In the genomic region with DNA sequence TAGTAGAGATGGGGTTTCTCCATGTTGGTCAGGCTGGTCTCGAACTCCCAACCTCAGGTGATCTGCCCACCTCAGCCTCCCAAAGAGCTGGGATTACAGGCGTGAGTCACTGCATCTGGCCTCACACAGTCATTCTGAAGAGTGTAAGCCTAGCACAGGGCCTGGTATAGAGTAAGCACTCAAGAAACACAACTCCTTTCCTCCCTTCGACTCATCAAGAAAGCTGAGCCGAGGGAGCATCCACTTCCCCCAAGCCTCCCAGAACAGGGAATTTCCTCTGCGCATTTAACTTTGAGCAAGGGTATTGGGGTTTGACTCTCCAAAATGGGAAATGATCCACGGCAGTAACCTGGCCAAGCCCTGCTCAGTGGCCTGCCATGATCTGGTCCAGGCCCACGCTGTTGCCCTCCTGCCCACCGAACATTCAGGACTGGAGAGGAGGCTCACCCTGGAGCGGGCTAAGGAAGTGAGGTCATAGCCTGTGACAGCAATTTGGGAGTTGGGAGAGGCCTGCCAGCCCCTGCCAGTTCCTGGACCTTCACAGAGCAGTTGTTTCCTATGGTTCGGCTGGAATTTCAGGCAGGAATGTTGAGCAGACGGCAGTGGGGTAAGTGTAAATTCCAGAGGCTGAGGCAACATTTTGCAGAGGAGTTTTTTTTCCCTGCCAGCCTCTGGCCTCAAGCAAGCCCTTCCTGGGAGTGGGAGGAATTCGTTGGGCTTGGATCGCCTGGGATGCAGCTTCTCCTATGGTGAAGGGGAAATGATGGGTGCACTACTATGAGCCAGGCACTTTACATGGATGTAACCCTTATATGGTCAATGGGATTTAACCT, we compare ENCODE assay signal across 11 cellular contexts. TPM values are rescaled to one million over a fixed set of nuclear protein-coding genes. Genes with fewer than 3 reads are reported as not detected.
DNase-seq lines count a peak whose midpoint lies in the region; ATAC-seq and TF ChIP-seq lines count a peak whose summit lies in the region.
"Had no signal": no experiment of that assay in that cellular context is flagged by ENCODE, and none has a peak within 500 bp of the region (broad histone marks: within the 10 kb centered on the region; RNA-seq: fewer than 3 reads in every experiment).

No MANE protein-coding gene starts in this region.

- peak overlapping the region; percentile 22 for H3K27ac ChIP-seq in rectal smooth muscle tissue (ENCODE audit: low read depth, low read length)
- H3K27ac ChIP-seq in Karpas-422 (ENCODE audit: low read length), result no peak overlapping the region

- no peak overlapping the region for H3K9ac ChIP-seq in rectal smooth muscle tissue (ENCODE audit: low read length)
- H3K9ac ChIP-seq in Karpas-422 (ENCODE audit: low read length), result no peak overlapping the region

- H3K4me1 ChIP-seq in rectal smooth muscle tissue (ENCODE audit: control insufficient read depth, insufficient read depth, low read length) (peaks cover 8% of the 10 kb centered on the region), Karpas-422 (ENCODE audit: low read length) (peaks cover 23% of the 10 kb centered on the region; the same call in 1 of the 2 replicates)

- peak; percentile 68 for ATAC-seq in SK-N-SH treated with all-trans-retinoic acid at 6 μM for 48 hours
- ATAC-seq: K562 had no signal

- H4K20me1 ChIP-seq in Karpas-422 (ENCODE audit: insufficient read depth, low read depth, low read length), result no peaks in the 10 kb centered on the region

- H3K79me2 ChIP-seq in Karpas-422 (ENCODE audit: low read length), result no peaks in the 10 kb centered on the region

- H2AFZ ChIP-seq in Karpas-422 (ENCODE audit: low read length), result no peak overlapping the region

- H3K27me3 ChIP-seq in rectal smooth muscle tissue (ENCODE audit: control insufficient read depth, insufficient read depth, low read length), result no peaks in the 10 kb centered on the region
- no peaks in the 10 kb centered on the region for H3K27me3 ChIP-seq in Karpas-422 (ENCODE audit: low read length)

- H3K9me2 ChIP-seq in Karpas-422 (replicated peaks; ENCODE audit: insufficient read depth, low read length), result no peaks in the 10 kb centered on the region

- TF ChIP-seq CTCF in fibroblast of mammary gland (conservative IDR thresholded peaks at IDR 0.05; ENCODE audit: control insufficient read depth, insufficient read depth, low read depth, low read length), result no peak

- no peaks in the 10 kb centered on the region for H3K9me3 ChIP-seq in Karpas-422 (ENCODE audit: low read length)

- no peak overlapping the region for H3K4me3 ChIP-seq in fibroblast of mammary gland (ENCODE audit: control insufficient read depth, low read depth, low read length)
- no peak overlapping the region for H3K4me3 ChIP-seq in rectal smooth muscle tissue (ENCODE audit: low read length)
- no peak overlapping the region for H3K4me3 ChIP-seq in Karpas-422 (ENCODE audit: low read length)
- H3K4me3 ChIP-seq: K562 had no signal

- DNase-seq in GM03348 (ENCODE audit: low spot score) (peak; percentile 83), fibroblast of mammary gland (ENCODE audit: low read depth) (peak; percentile 84), HuH-7 (ENCODE audit: low spot score) (no peak), COR-L47 (lab: John Stamatoyannopoulos, UW) (no peak), Karpas-422 (no peak), NCI-H2196 treated with DMSO at 0.1 percent for 48 hours (lab: John Stamatoyannopoulos, UW; ENCODE audit: unreplicated experiment) (no peak)
- DNase-seq: DMS79, RPMI8226 had no signal

- H3K36me3 ChIP-seq in rectal smooth muscle tissue (ENCODE audit: control insufficient read depth, insufficient read depth, low read length), result no peaks in the 10 kb centered on the region
- H3K36me3 ChIP-seq in Karpas-422 (ENCODE audit: insufficient read depth, low read length), result no peaks in the 10 kb centered on the region

- H3K4me2 ChIP-seq in Karpas-422 (ENCODE audit: low read depth, low read length, poor library complexity, severe bottlenecking), result no peak overlapping the region

TF ChIP-seq in SK-N-SH treated with all-trans-retinoic acid at 6 μM for 48 hours, 23 proteins besides CTCF, POLR2A, EP300 and RAD21 (continues in another document):
- peak; percentile 42; the same call in 1 of the 2 replicates for TF ChIP-seq ESRRG (CRISPR knock-in tag; IDR thresholded peaks at IDR 0.05)
- peak; percentile 50; the same call in 1 of the 2 replicates for TF ChIP-seq ISL1 (CRISPR knock-in tag; IDR thresholded peaks at IDR 0.05)
- TF ChIP-seq, protein P1, sequence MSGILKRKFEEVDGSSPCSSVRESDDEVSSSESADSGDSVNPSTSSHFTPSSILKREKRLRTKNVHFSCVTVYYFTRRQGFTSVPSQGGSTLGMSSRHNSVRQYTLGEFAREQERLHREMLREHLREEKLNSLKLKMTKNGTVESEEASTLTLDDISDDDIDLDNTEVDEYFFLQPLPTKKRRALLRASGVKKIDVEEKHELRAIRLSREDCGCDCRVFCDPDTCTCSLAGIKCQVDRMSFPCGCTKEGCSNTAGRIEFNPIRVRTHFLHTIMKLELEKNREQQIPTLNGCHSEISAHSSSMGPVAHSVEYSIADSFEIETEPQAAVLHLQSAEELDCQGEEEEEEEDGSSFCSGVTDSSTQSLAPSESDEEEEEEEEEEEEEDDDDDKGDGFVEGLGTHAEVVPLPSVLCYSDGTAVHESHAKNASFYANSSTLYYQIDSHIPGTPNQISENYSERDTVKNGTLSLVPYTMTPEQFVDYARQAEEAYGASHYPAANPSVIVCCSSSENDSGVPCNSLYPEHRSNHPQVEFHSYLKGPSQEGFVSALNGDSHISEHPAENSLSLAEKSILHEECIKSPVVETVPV (CRISPR knock-in tag; IDR thresholded peaks at IDR 0.05), result no peak
- TF ChIP-seq ZNF8 (CRISPR knock-in tag; IDR thresholded peaks at IDR 0.05), result no peak
- TF ChIP-seq, protein P2, sequence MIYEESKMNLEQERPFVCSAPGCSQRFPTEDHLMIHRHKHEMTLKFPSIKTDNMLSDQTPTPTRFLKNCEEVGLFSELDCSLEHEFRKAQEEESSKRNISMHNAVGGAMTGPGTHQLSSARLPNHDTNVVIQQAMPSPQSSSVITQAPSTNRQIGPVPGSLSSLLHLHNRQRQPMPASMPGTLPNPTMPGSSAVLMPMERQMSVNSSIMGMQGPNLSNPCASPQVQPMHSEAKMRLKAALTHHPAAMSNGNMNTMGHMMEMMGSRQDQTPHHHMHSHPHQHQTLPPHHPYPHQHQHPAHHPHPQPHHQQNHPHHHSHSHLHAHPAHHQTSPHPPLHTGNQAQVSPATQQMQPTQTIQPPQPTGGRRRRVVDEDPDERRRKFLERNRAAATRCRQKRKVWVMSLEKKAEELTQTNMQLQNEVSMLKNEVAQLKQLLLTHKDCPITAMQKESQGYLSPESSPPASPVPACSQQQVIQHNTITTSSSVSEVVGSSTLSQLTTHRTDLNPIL (CRISPR knock-in tag; IDR thresholded peaks at IDR 0.05; ENCODE audit: low read depth), result peak; percentile 35; the same call in 1 of the 2 replicates
- TF ChIP-seq GLIS3 (CRISPR knock-in tag; IDR thresholded peaks at IDR 0.05), result no peak
- no peak for TF ChIP-seq ZNF70 (CRISPR knock-in tag; IDR thresholded peaks at IDR 0.05)
- TF ChIP-seq PPARA (CRISPR knock-in tag; IDR thresholded peaks at IDR 0.05; ENCODE audit: borderline replicate concordance), result no peak
- TF ChIP-seq, protein P3, sequence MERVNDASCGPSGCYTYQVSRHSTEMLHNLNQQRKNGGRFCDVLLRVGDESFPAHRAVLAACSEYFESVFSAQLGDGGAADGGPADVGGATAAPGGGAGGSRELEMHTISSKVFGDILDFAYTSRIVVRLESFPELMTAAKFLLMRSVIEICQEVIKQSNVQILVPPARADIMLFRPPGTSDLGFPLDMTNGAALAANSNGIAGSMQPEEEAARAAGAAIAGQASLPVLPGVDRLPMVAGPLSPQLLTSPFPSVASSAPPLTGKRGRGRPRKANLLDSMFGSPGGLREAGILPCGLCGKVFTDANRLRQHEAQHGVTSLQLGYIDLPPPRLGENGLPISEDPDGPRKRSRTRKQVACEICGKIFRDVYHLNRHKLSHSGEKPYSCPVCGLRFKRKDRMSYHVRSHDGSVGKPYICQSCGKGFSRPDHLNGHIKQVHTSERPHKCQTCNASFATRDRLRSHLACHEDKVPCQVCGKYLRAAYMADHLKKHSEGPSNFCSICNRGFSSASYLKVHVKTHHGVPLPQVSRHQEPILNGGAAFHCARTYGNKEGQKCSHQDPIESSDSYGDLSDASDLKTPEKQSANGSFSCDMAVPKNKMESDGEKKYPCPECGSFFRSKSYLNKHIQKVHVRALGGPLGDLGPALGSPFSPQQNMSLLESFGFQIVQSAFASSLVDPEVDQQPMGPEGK (CRISPR knock-in tag; IDR thresholded peaks at IDR 0.05; ENCODE audit: borderline replicate concordance), result no peak
- TF ChIP-seq BACH2 (CRISPR knock-in tag; IDR thresholded peaks at IDR 0.05; ENCODE audit: borderline replicate concordance), result no peak
- TF ChIP-seq ZFP30 (CRISPR knock-in tag; IDR thresholded peaks at IDR 0.05), result no peak
- no peak for TF ChIP-seq ZC3H10 (CRISPR knock-in tag; IDR thresholded peaks at IDR 0.05)
- TF ChIP-seq, protein P4, sequence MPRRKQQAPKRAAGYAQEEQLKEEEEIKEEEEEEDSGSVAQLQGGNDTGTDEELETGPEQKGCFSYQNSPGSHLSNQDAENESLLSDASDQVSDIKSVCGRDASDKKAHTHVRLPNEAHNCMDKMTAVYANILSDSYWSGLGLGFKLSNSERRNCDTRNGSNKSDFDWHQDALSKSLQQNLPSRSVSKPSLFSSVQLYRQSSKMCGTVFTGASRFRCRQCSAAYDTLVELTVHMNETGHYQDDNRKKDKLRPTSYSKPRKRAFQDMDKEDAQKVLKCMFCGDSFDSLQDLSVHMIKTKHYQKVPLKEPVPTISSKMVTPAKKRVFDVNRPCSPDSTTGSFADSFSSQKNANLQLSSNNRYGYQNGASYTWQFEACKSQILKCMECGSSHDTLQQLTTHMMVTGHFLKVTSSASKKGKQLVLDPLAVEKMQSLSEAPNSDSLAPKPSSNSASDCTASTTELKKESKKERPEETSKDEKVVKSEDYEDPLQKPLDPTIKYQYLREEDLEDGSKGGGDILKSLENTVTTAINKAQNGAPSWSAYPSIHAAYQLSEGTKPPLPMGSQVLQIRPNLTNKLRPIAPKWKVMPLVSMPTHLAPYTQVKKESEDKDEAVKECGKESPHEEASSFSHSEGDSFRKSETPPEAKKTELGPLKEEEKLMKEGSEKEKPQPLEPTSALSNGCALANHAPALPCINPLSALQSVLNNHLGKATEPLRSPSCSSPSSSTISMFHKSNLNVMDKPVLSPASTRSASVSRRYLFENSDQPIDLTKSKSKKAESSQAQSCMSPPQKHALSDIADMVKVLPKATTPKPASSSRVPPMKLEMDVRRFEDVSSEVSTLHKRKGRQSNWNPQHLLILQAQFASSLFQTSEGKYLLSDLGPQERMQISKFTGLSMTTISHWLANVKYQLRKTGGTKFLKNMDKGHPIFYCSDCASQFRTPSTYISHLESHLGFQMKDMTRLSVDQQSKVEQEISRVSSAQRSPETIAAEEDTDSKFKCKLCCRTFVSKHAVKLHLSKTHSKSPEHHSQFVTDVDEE (CRISPR knock-in tag; IDR thresholded peaks at IDR 0.05), result no peak
- no peak for TF ChIP-seq RARB (CRISPR knock-in tag; IDR thresholded peaks at IDR 0.05)
- TF ChIP-seq CSDC2 (CRISPR knock-in tag; IDR thresholded peaks at IDR 0.05), result no peak
- TF ChIP-seq TOX (CRISPR knock-in tag; IDR thresholded peaks at IDR 0.05; ENCODE audit: borderline replicate concordance), result no peak

RNA-seq across cellular contexts. Expression of a gene that starts 21.2 kb away (rescaled TPM):
- 12.8 and 27.7 TPM in 2 replicates for total RNA-seq in Karpas-422 (2014; rRNA removed; shearing (Covaris generic); ENCODE audit: low replicate concordance)

Comparison
In these comparisons a context has a peak if more than half of its experiments do, and no peak if none do; other contexts are left out.
1. DNase-seq: peak in GM03348 (single experiment) and fibroblast of mammary gland (single experiment); none in HuH-7 (single experiment), COR-L47 (single experiment), Karpas-422 (single experiment) and NCI-H2196 treated with DMSO at 0.1 percent for 48 hours (single experiment).